Comparison of ENCODE assay signal across 10 cellular contexts in the genomic region with DNA sequence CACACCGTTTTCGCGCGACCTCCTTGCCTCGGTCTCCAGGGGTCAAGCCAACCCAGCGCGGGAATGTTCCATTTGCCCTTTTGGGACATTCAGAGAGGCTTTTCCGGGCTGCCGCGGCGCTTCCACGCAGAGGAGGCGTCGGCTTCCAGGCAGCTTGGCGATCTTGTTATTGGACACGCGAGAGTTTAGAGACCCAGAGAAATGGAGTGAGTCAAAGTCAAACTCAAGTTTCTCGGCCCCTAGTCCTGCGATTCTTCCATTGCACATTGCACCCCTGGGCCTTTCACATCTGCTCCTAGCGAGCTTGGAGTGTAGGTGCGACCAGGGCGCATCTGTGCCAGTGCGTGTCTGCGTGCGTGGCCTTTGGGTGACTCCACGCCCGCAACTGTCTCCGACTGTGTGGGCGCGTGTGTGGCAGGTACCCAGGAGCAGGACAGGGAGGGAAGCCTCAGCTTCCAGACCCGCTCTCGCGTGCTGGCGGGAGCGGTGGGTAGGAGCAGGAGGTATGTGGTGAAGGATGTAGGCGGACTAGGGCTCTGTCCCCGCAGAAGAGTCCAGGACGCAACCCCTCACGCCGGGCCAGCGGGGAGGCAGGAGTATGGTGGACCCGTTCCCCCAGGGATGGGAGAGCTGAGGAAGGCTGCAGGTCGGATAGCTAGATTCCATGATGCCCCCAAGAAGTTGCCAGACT. TPM values are rescaled to one million over a fixed set of nuclear protein-coding genes. Genes with fewer than 3 reads are reported as not detected.
DNase-seq lines count a peak whose midpoint lies in the region; TF ChIP-seq lines count a peak whose summit lies in the region.
"Had no signal": no experiment of that assay in that cellular context is flagged by ENCODE, and none has a peak within 500 bp of the region (broad histone marks: within the 10 kb centered on the region; RNA-seq: fewer than 3 reads in every experiment).

No MANE protein-coding gene starts in this region.

- peak overlapping the region; percentile 50 for H3K4me3 ChIP-seq in BLaER1
- peak overlapping the region; percentile 30 for H3K4me3 ChIP-seq in astrocyte of the cerebellum (ENCODE audit: low read depth, low read length)
- H3K4me3 ChIP-seq in muscle layer of colon (ENCODE audit: low read depth in 1 of 2, low read length in 2 of 2) = peak overlapping the region; percentile 27 to 32
- no peak overlapping the region for H3K4me3 ChIP-seq in effector memory CD4-positive, alpha-beta T cell (ENCODE audit: insufficient read depth, low read depth, low read length, poor library complexity, severe bottlenecking)

- no peaks in the 10 kb centered on the region for H3K36me3 Mint-ChIP-seq in HFFc6 (ENCODE audit: low read depth)

- no peak for DNase-seq in HFFc6
- no peak for DNase-seq in astrocyte of the cerebellum (ENCODE audit: low read depth)
- DNase-seq in effector memory CD4-positive, alpha-beta T cell = no peak
- DNase-seq in NCI-H774 (lab: John Stamatoyannopoulos, UW) = no peak
- no peak for DNase-seq in NCI-H510A treated with DMSO at 0.1 percent for 48 hours (lab: John Stamatoyannopoulos, UW)
- DNase-seq in RPMI8226 = no peak

- in situ Hi-C loops in astrocyte of the cerebellum (cut with HindIII; ENCODE audit: low sequenced_read_pairs) = loop anchor here (5.0 kb wide), 1 partner anchor 558 kb away; no protein-coding TSS in a partner anchor

- H3K9me3 Mint-ChIP-seq in HFFc6 = no peaks in the 10 kb centered on the region
- H3K9me3 Mint-ChIP-seq: activated CD4-positive, alpha-beta T cell treated with anti-CD3 and anti-CD28 coated beads, Interleukin-2, amount 10 ng/mL, durations not matched to agents 7 days and 5 days had no signal

- H3K27me3 ChIP-seq in BLaER1 (peaks cover 62% of the 10 kb centered on the region), muscle layer of colon (ENCODE audit: control insufficient read depth in 1 of 2, insufficient read depth in 2 of 2, low read length in 2 of 2) (peaks cover 26 to 59% of the 10 kb centered on the region in 2 donors)
- peaks cover 6% of the 10 kb centered on the region for H3K27me3 ChIP-seq in effector memory CD4-positive, alpha-beta T cell (replicated peaks; ENCODE audit: control insufficient read depth, insufficient read depth, low read length, poor library complexity, severe bottlenecking)

- no peak overlapping the region for H3K27ac ChIP-seq in BLaER1
- H3K27ac ChIP-seq in muscle layer of colon (ENCODE audit: low read depth, low read length) = no peak overlapping the region
- H3K27ac ChIP-seq in effector memory CD4-positive, alpha-beta T cell (ENCODE audit: insufficient read depth, low read length, poor library complexity, severe bottlenecking) = no peak overlapping the region
- H3K27ac ChIP-seq: foreskin keratinocyte had no signal

- no peak overlapping the region for H3K27ac Mint-ChIP-seq in HFFc6
- H3K27ac Mint-ChIP-seq: activated CD4-positive, alpha-beta T cell treated with anti-CD3 and anti-CD28 coated beads, Interleukin-2, amount 10 ng/mL, durations not matched to agents 7 days and 5 days had no signal

- H3K27me3 Mint-ChIP-seq in HFFc6 (ENCODE audit: insufficient read depth) = peaks cover 45% of the 10 kb centered on the region

- H3K9ac ChIP-seq in BLaER1 (no peak overlapping the region), muscle layer of colon (ENCODE audit: low read length) (no peak overlapping the region)

- H3K9me3 ChIP-seq in BLaER1 (no peaks in the 10 kb centered on the region), muscle layer of colon (ENCODE audit: low read length) (no peaks in the 10 kb centered on the region)
- H3K9me3 ChIP-seq in effector memory CD4-positive, alpha-beta T cell (ENCODE audit: control insufficient read depth, low read length) = no peaks in the 10 kb centered on the region

- H4K20me1 ChIP-seq in BLaER1 = peaks cover 51% of the 10 kb centered on the region

- peaks cover 41% of the 10 kb centered on the region for H3K4me1 Mint-ChIP-seq in HFFc6 (ENCODE audit: low read depth)

- H3K4me3 Mint-ChIP-seq in HFFc6 = peak overlapping the region; percentile 73
- H3K4me3 Mint-ChIP-seq: activated CD4-positive, alpha-beta T cell treated with anti-CD3 and anti-CD28 coated beads, Interleukin-2, amount 10 ng/mL, durations not matched to agents 7 days and 5 days had no signal

- H3K4me1 ChIP-seq in BLaER1 (peaks cover 8% of the 10 kb centered on the region; the same call in 1 of the 2 replicates), muscle layer of colon (ENCODE audit: insufficient read depth, low read length) (peaks cover 14% of the 10 kb centered on the region)
- H3K4me1 ChIP-seq in effector memory CD4-positive, alpha-beta T cell (ENCODE audit: control insufficient read depth, insufficient read depth, low read length, poor library complexity, severe bottlenecking) = peaks cover 12% of the 10 kb centered on the region

- peak overlapping the region; percentile 75 for H3K4me2 ChIP-seq in BLaER1

- TF ChIP-seq CTCF in HFFc6 (IDR thresholded peaks at IDR 0.05) = no peak
- no peak for TF ChIP-seq CTCF in astrocyte of the cerebellum (IDR thresholded peaks at IDR 0.05; ENCODE audit: low read depth, low read length, missing control alignments)

- no peaks in the 10 kb centered on the region for H3K36me3 ChIP-seq in BLaER1
- no peaks in the 10 kb centered on the region for H3K36me3 ChIP-seq in muscle layer of colon (ENCODE audit: insufficient read depth, low read length)
- H3K36me3 ChIP-seq in effector memory CD4-positive, alpha-beta T cell (ENCODE audit: control insufficient read depth, insufficient read depth, low read length) = no peaks in the 10 kb centered on the region

RNA-seq across cellular contexts. Expression of gene SIX3, which starts 13.5 kb away (rescaled TPM):
- total RNA-seq in HFFc6 (2021; fragmentation: NEBNext Ultra II Directional; extraction: Animal tissue kit (Norgen Biotek cat#: 25700)) = not detected
- total RNA-seq: activated CD4-positive, alpha-beta T cell treated with anti-CD3 and anti-CD28 coated beads, Interleukin-2, amount 10 ng/mL, durations not matched to agents 7 days and 5 days; foreskin keratinocyte had no signal

RNA-seq across cellular contexts. Expression of gene SIX2, which starts 54.2 kb away (rescaled TPM):
- total RNA-seq in HFFc6 (2021; fragmentation: NEBNext Ultra II Directional; extraction: Animal tissue kit (Norgen Biotek cat#: 25700)) = not detected
- total RNA-seq: activated CD4-positive, alpha-beta T cell treated with anti-CD3 and anti-CD28 coated beads, Interleukin-2, amount 10 ng/mL, durations not matched to agents 7 days and 5 days; foreskin keratinocyte had no signal
